8 cellular contexts compared by ENCODE assay signal in the genomic region with DNA sequence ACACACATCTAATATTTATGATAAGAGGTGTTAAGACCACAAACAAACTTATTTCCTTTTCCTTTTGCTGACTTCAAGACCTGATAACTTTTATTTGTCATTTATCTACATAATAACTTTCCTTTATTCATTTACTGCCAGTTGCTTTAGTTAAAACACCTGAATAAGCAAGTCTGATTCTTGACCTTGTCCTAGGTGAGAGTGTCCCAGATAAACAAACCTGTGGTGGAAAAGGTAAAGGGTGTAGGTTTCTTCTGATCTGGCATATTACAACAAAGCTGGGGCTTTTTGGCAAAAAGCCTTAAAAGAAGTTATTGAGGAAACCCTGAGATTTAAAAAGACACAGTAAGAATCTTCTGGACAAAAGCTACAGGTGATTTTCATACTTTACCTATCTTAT.
"Had no signal": no experiment of that assay in that cellular context is flagged by ENCODE, and none has a peak within 500 bp of the region (broad histone marks: within the 10 kb centered on the region; RNA-seq: fewer than 3 reads in every experiment).

No MANE protein-coding gene starts in this region.

- H3K27ac Mint-ChIP-seq: IgD-negative memory B cell had no signal

- H3K36me3 Mint-ChIP-seq: IgD-negative memory B cell had no signal

- H3K27me3 Mint-ChIP-seq: IgD-negative memory B cell had no signal

- FAIRE-seq: HepG2, HTR-8/SVneo, K562 had no signal

- ATAC-seq: HepG2, K562 had no signal

- H3K4me3 Mint-ChIP-seq: IgD-negative memory B cell had no signal

- H3K4me3 ChIP-seq: K562 had no signal

- H3K27ac ChIP-seq: HL-60 had no signal

- H3K4me1 Mint-ChIP-seq: IgD-negative memory B cell had no signal

- DNase-seq: IMR-90, KBM-7, KG1 had no signal
